1 cellular context compared by ENCODE assay signal in the genomic region with DNA sequence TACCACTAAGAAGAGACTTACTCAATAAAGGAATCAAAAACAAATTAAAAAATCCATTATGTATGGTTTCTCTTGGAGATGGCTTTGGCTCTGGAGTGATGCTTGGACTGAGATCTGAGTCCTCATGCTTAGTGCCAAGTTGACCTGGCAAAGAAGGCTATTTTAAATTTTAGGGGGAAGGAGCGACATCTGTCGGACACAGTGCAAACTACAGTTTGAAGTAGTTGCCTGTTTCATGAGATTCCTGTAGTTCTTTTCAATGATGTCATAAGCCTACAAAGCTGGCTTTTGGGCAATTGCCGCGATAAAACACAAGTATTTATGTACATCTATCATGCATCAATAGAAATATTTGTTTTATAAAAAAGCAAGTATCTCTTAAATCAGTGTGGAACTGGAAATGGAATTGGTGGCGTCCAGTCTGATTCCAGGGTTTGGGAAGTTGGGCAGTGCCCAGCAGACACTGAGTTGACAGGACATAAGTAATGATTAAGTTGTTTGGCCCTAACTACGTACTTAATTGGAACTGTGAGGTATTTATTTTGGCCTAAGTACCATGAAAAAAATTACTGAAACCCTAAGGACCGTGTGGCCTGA.
TF ChIP-seq lines count a peak whose summit lies in the region.

No MANE protein-coding gene starts in this region.

TF ChIP-seq in H1, 55 proteins besides CTCF, POLR2A, EP300 and RAD21 (continued from another document):
- 0 out of 2 replicates have a peak, but pooled peaks have one; percentile 7 for TF ChIP-seq CREB1 (IDR thresholded peaks at IDR 0.05)
- TF ChIP-seq, protein P1, sequence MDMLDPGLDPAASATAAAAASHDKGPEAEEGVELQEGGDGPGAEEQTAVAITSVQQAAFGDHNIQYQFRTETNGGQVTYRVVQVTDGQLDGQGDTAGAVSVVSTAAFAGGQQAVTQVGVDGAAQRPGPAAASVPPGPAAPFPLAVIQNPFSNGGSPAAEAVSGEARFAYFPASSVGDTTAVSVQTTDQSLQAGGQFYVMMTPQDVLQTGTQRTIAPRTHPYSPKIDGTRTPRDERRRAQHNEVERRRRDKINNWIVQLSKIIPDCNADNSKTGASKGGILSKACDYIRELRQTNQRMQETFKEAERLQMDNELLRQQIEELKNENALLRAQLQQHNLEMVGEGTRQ (IDR thresholded peaks at IDR 0.05; ENCODE audit: low read length) = no peak
